In genomic region chr2:240324312-240325005, GRCh38 we compare ENCODE assay signal across 16 cellular contexts.
DNase-seq lines count a peak whose midpoint lies in the region; ATAC-seq and TF ChIP-seq lines count a peak whose summit lies in the region.
"Had no signal": no experiment of that assay in that cellular context is flagged by ENCODE, and none has a peak within 500 bp of the region (broad histone marks: within the 10 kb centered on the region; RNA-seq: fewer than 3 reads in every experiment).

No MANE protein-coding gene starts in this region.

- peaks cover 6% of the 10 kb centered on the region for H3K4me1 Mint-ChIP-seq in type B pancreatic cell (ENCODE audit: unreplicated experiment)

- no peaks in the 10 kb centered on the region for H3K36me3 Mint-ChIP-seq in type B pancreatic cell

- no peaks in the 10 kb centered on the region for H3K9me3 ChIP-seq in esophagus muscularis mucosa
- no peaks in the 10 kb centered on the region for H3K9me3 ChIP-seq in Peyer's patch
- H3K9me3 ChIP-seq: BLaER1 treated with 17β-estradiol and CSF1 and Interleukin-3, amounts not matched to agents 10 nM and 100 nM; SJSA1 had no signal

- peaks cover 0 to 38% (median 0%) of the 10 kb centered on the region in 4 donors for H3K27me3 ChIP-seq in esophagus muscularis mucosa
- no peaks in the 10 kb centered on the region for H3K27me3 ChIP-seq in Peyer's patch
- H3K27me3 ChIP-seq: BLaER1 treated with 17β-estradiol and CSF1 and Interleukin-3, amounts not matched to agents 10 nM and 100 nM; SJSA1 had no signal

- H3K36me3 ChIP-seq in esophagus muscularis mucosa (no peaks in the 10 kb centered on the region), Peyer's patch (no peaks in the 10 kb centered on the region)
- H3K36me3 ChIP-seq: BLaER1 treated with 17β-estradiol and CSF1 and Interleukin-3, amounts not matched to agents 10 nM and 100 nM; SJSA1 had no signal

- H3K9me3 Mint-ChIP-seq in type B pancreatic cell, result no peaks in the 10 kb centered on the region

- TF ChIP-seq EP300 in esophagus muscularis mucosa (IDR thresholded peaks at IDR 0.05), result no peak

- TF ChIP-seq POLR2A in esophagus muscularis mucosa (IDR thresholded peaks at IDR 0.05; ENCODE audit: low read depth) (no peak), Peyer's patch (IDR thresholded peaks at IDR 0.05) (no peak)

- H3K4me3 ChIP-seq in epithelial cell of esophagus (ENCODE audit: low read length), result no peak overlapping the region
- no peak overlapping the region for H3K4me3 ChIP-seq in esophagus muscularis mucosa
- H3K4me3 ChIP-seq in Peyer's patch, result no peak overlapping the region
- H3K4me3 ChIP-seq: BLaER1 treated with 17β-estradiol and CSF1 and Interleukin-3, amounts not matched to agents 10 nM and 100 nM; SJSA1 had no signal

- intact Hi-C loops in left ventricle myocardium superior (cut with micrococcal nuclease) (no loop called here), Right ventricle myocardium inferior (cut with DNase I) (no loop called here), esophagus muscularis mucosa (cut with DNase I) (no loop called here)

- ATAC-seq in left ventricle myocardium superior (peak; percentile 52), Right ventricle myocardium inferior (no peak)

- no peak overlapping the region for H3K4me3 Mint-ChIP-seq in type B pancreatic cell

- DNase-seq in DMS 273 (lab: John Stamatoyannopoulos, UW; ENCODE audit: unreplicated experiment) (peak; percentile 66), DMS 273 treated with DMSO at 0.1 percent for 48 hours (lab: John Stamatoyannopoulos, UW) (no peak), left ventricle myocardium superior (peak; percentile 63), Right ventricle myocardium inferior (ENCODE audit: missing footprints) (no peak), epithelial cell of esophagus (ENCODE audit: low read depth) (peak; percentile 54), type B pancreatic cell (ENCODE audit: extremely low spot score, unreplicated experiment) (peak; percentile 66), esophagus muscularis mucosa (ENCODE audit: extremely low spot score) (no peak), Peyer's patch (no peak)
- DNase-seq: GOT3, KBM-7, NCI-H1092, NCI-H187 treated with DMSO at 0.1 percent for 48 hours, NCI-H510A treated with DMSO at 0.1 percent for 48 hours had no signal

- no peak for TF ChIP-seq CTCF in epithelial cell of esophagus (IDR thresholded peaks at IDR 0.05; ENCODE audit: insufficient read depth, low read depth, low read length, missing control alignments)
- TF ChIP-seq CTCF in type B pancreatic cell (conservative IDR thresholded peaks at IDR 0.05), result no peak
- TF ChIP-seq CTCF in esophagus muscularis mucosa (IDR thresholded peaks at IDR 0.05), result no peak
- TF ChIP-seq CTCF in Peyer's patch (IDR thresholded peaks at IDR 0.05), result no peak

- WGBS in esophagus muscularis mucosa, result 82% methylated on average over 18 of the region's 25 CpGs

- H3K27me3 Mint-ChIP-seq in type B pancreatic cell, result peaks cover 8% of the 10 kb centered on the region

- H3K4me1 ChIP-seq in esophagus muscularis mucosa, result peaks cover 6 to 10% (median 7%) of the 10 kb centered on the region in 4 donors
- H3K4me1 ChIP-seq in Peyer's patch, result no peaks in the 10 kb centered on the region

- H3K27ac Mint-ChIP-seq in type B pancreatic cell, result no peak overlapping the region

- H3K27ac ChIP-seq in esophagus muscularis mucosa (replicated peaks in 1 of 4) (no peak overlapping the region), Peyer's patch (no peak overlapping the region)
- H3K27ac ChIP-seq: 22Rv1; BLaER1 treated with 17β-estradiol and CSF1 and Interleukin-3, amounts not matched to agents 10 nM and 100 nM; SJSA1 had no signal

Comparison
In these comparisons a context has a peak if more than half of its experiments do, and no peak if none do; other contexts are left out.
1. DNase-seq: peak in DMS 273 (single experiment), left ventricle myocardium superior (single experiment), epithelial cell of esophagus (single experiment) and type B pancreatic cell (single experiment); none in DMS 273 treated with DMSO at 0.1 percent for 48 hours (single experiment), Right ventricle myocardium inferior (single experiment), esophagus muscularis mucosa (single experiment) and Peyer's patch (0 of 3).